In the genomic region with DNA sequence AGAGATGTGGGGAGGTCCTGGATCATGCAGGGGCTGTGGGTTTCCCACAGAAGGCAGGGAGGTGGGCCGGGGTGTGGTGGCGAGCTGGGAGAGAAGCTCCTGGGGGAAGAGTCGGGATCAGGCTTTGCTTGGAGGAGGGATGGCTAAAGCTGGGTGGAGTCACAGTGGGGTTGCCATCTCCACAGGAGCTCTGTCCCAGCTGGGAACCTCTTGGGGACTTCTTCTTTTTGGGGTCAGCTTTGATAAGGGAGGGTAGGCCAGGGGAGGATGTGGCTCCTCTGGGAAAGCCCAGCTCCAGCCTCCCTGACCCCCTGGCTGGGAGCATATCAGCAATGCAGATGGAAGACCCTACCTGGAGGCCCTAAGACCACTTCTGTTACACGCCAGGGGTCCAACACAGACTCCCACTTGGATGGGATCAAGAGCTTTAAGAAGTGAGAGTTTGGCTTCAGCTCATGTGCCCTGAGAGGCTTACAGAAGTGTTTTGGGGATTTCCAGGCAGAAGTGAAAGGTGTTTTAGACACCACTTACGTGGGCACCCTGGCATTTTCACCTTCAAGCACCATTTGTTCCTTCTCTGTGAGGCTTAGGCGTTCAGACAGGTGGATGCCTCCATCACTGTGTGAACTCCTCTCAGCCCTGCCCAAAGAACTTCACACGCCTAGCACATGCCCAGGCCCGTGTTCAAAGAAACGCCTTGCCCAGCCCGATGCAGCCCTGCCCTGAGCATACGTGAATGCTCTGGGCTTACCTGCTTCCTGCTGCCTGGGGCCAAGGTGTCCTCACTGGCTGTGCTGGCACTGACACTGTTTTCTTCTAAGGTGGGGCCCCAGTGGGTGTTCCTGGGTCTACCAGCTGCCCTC, we compare ENCODE assay signal across 9 cellular contexts. TPM values are rescaled to one million over a fixed set of nuclear protein-coding genes. Genes with fewer than 3 reads are reported as not detected.
DNase-seq lines count a peak whose midpoint lies in the region; ATAC-seq and TF ChIP-seq lines count a peak whose summit lies in the region.
"Had no signal": no experiment of that assay in that cellular context is flagged by ENCODE, and none has a peak within 500 bp of the region (broad histone marks: within the 10 kb centered on the region; RNA-seq: fewer than 3 reads in every experiment).

No MANE protein-coding gene starts in this region.

- CTCF ChIA-PET in activated CD4-positive, alpha-beta T cell treated with anti-CD3 and anti-CD28 coated beads for 36 hours (lab: Charles Lee) = interaction anchor here (1.0 to 1.9 kb wide), 3 partner anchors 19 to 83 kb away, joined by 3 to 5 read pairs (median 4); no protein-coding TSS in a partner anchor

- no peak for TF ChIP-seq CTCF in testis (IDR thresholded peaks at IDR 0.05)

- no peaks in the 10 kb centered on the region for H3K9me3 Mint-ChIP-seq in activated CD4-positive, alpha-beta T cell treated with anti-CD3 and anti-CD28 coated beads for 36 hours (ENCODE audit: low read depth)
- no peaks in the 10 kb centered on the region for H3K9me3 Mint-ChIP-seq in effector memory CD8-positive, alpha-beta T cell

- H3K4me1 ChIP-seq in testis = peaks cover 9% of the 10 kb centered on the region

- H3K36me3 ChIP-seq in testis (ENCODE audit: low read depth, missing control alignments) (no peaks in the 10 kb centered on the region), MG63 (peaks cover 12% of the 10 kb centered on the region)

- DNase-seq in activated CD4-positive, alpha-beta T cell treated with anti-CD3 and anti-CD28 coated beads for 36 hours = no peak
- no peak for DNase-seq in activated CD4-positive, alpha-beta T cell treated with anti-CD3 and anti-CD28 coated beads, Interleukin-2, amount 50 U/mL, for 1 hour
- no peak for DNase-seq in effector memory CD8-positive, alpha-beta T cell
- DNase-seq in testis (peak; percentile 4), NCI-H187 (lab: John Stamatoyannopoulos, UW) (no peak), MG63 (no peak), putamen (ENCODE audit: low spot score) (no peak)
- DNase-seq: activated CD4-positive, alpha-beta T cell treated with anti-CD3 and anti-CD28 coated beads, Interleukin-2, amount 50 U/mL, for 4 hours had no signal

- H3K27me3 ChIP-seq in testis (no peaks in the 10 kb centered on the region), MG63 (no peaks in the 10 kb centered on the region)

- no peak overlapping the region for H3K4me3 ChIP-seq in testis
- H3K4me3 ChIP-seq in MG63 = no peak overlapping the region

- 93 to 94% methylated on average over 10 to 11 of the region's 11 CpGs for WGBS in testis, 2 donors

- no peak overlapping the region for H3K27ac ChIP-seq in testis

- H3K36me3 Mint-ChIP-seq in activated CD4-positive, alpha-beta T cell treated with anti-CD3 and anti-CD28 coated beads for 36 hours (ENCODE audit: low read depth) = peaks cover 27% of the 10 kb centered on the region
- H3K36me3 Mint-ChIP-seq in effector memory CD8-positive, alpha-beta T cell (ENCODE audit: insufficient read depth) = peaks cover 8% of the 10 kb centered on the region

- H3K9me3 ChIP-seq in testis = no peaks in the 10 kb centered on the region
- H3K9me3 ChIP-seq in MG63 = no peaks in the 10 kb centered on the region

- H3K27me3 Mint-ChIP-seq in activated CD4-positive, alpha-beta T cell treated with anti-CD3 and anti-CD28 coated beads for 36 hours = no peaks in the 10 kb centered on the region
- no peaks in the 10 kb centered on the region for H3K27me3 Mint-ChIP-seq in effector memory CD8-positive, alpha-beta T cell

- intact Hi-C loops in activated CD4-positive, alpha-beta T cell treated with anti-CD3 and anti-CD28 coated beads for 36 hours (cut with DNase I, micrococcal nuclease) = no loop called here
- intact Hi-C loops in testis (cut with DNase I; ENCODE audit: low total_unique reads) = no loop called here

- no peak overlapping the region for H3K4me3 Mint-ChIP-seq in activated CD4-positive, alpha-beta T cell treated with anti-CD3 and anti-CD28 coated beads for 36 hours
- no peak overlapping the region for H3K4me3 Mint-ChIP-seq in effector memory CD8-positive, alpha-beta T cell

- POLR2A ChIA-PET in activated CD4-positive, alpha-beta T cell treated with anti-CD3 and anti-CD28 coated beads for 36 hours (lab: Charles Lee) = interaction anchor here (1.0 kb wide), 1 partner anchor 33 kb away, joined by 4 read pairs; no protein-coding TSS in a partner anchor

- peaks cover 24% of the 10 kb centered on the region for H3K4me1 Mint-ChIP-seq in activated CD4-positive, alpha-beta T cell treated with anti-CD3 and anti-CD28 coated beads for 36 hours
- peaks cover 13 to 17% of the 10 kb centered on the region in 2 donors for H3K4me1 Mint-ChIP-seq in effector memory CD8-positive, alpha-beta T cell (ENCODE audit: low read depth in 2 of 2)

- peak; percentile 52 for ATAC-seq in activated CD4-positive, alpha-beta T cell treated with anti-CD3 and anti-CD28 coated beads for 36 hours
- ATAC-seq in HG03378 (IDR thresholded peaks at IDR 0.05; ENCODE audit: unreplicated experiment) = peak; percentile 72
- peak; percentile 76 for ATAC-seq in effector memory CD8-positive, alpha-beta T cell (replicated peaks)

- peak overlapping the region; percentile 74 for H3K27ac Mint-ChIP-seq in activated CD4-positive, alpha-beta T cell treated with anti-CD3 and anti-CD28 coated beads for 36 hours
- peak overlapping the region; percentile 83 to 94 for H3K27ac Mint-ChIP-seq in effector memory CD8-positive, alpha-beta T cell

- TF ChIP-seq POLR2A in testis (IDR thresholded peaks at IDR 0.05) = no peak

RNA-seq across cellular contexts. Expression of a gene that starts 33.7 kb away (rescaled TPM):
- total RNA-seq in activated CD4-positive, alpha-beta T cell treated with anti-CD3 and anti-CD28 coated beads for 36 hours = 10 to 100 TPM; 26.3 to 27.1 TPM
- total RNA-seq in testis = 10 to 100 TPM; 10.9 to 13.4 TPM
- polyA plus RNA-seq in testis (ENCODE audit: insufficient read depth, low read depth, low replicate concordance) = 5.5 TPM
- total RNA-seq in MG63 (2014; rRNA removed; shearing (Covaris generic); ENCODE audit: low replicate concordance) = 1.6 and 4.9 TPM in 2 replicates

RNA-seq across cellular contexts. Expression of a gene that starts 52.2 kb away (rescaled TPM):
- total RNA-seq in activated CD4-positive, alpha-beta T cell treated with anti-CD3 and anti-CD28 coated beads for 36 hours = 10 to 100 TPM; 12.5 to 17.8 TPM
- 10 to 100 TPM; 63.1 to 91.3 TPM for total RNA-seq in testis
- 172 TPM for polyA plus RNA-seq in testis (ENCODE audit: insufficient read depth, low read depth, low replicate concordance)
- total RNA-seq in MG63 (2014; rRNA removed; shearing (Covaris generic); ENCODE audit: low replicate concordance) = 14.7 and 19.2 TPM in 2 replicates
